Comparison of ENCODE assay signal across 1 cellular context in the genomic region with DNA sequence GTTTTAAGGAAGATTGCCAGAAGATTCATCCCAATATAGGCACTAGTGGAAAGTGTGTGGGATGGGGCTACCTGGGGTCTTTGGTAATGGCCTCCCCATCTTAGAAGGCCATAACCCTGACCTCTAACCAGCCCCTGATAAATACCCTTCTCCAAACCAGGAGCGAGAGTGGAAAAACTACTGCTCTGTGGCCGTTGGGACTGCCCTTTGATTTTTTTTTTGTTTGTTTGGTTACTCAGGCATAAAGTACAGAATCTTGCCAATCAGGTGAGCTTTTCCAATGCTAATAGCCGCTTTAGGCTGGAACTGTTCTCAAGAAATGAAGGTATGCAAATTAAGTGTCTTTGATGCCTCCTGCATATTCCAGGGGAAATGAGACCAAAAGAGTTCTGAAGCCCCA.
TF ChIP-seq lines count a peak whose summit lies in the region.

No MANE protein-coding gene starts in this region.

TF ChIP-seq in IMR-90, 13 proteins besides CTCF, POLR2A, EP300 and RAD21:
- TF ChIP-seq SMC3 (IDR thresholded peaks at IDR 0.05; ENCODE audit: low read depth, low read length) (no peak), RFX5 (IDR thresholded peaks at IDR 0.05; ENCODE audit: low read depth, low read length) (no peak), MAFK (IDR thresholded peaks at IDR 0.05; ENCODE audit: low read depth, low read length) (no peak), ELK1 (IDR thresholded peaks at IDR 0.05; ENCODE audit: borderline replicate concordance, low read depth, low read length) (no peak), BHLHE40 (IDR thresholded peaks at IDR 0.05; ENCODE audit: low read depth, low read length) (no peak), RCOR1 (IDR thresholded peaks at IDR 0.05; ENCODE audit: insufficient replicate concordance, low read length) (no peak), MAZ (IDR thresholded peaks at IDR 0.05; ENCODE audit: borderline replicate concordance, low read depth, low read length) (no peak), NFE2L2 (IDR thresholded peaks at IDR 0.05; ENCODE audit: low read depth, low read length) (no peak), FOS (IDR thresholded peaks at IDR 0.05; ENCODE audit: low read depth, low read length) (no peak), CEBPB (IDR thresholded peaks at IDR 0.05; ENCODE audit: low read depth, low read length) (no peak), CHD1 (IDR thresholded peaks at IDR 0.05; ENCODE audit: low read depth, low read length) (no peak), MXI1 (IDR thresholded peaks at IDR 0.05; ENCODE audit: borderline replicate concordance, low read depth, low read length) (no peak)
- TF ChIP-seq, protein P1, sequence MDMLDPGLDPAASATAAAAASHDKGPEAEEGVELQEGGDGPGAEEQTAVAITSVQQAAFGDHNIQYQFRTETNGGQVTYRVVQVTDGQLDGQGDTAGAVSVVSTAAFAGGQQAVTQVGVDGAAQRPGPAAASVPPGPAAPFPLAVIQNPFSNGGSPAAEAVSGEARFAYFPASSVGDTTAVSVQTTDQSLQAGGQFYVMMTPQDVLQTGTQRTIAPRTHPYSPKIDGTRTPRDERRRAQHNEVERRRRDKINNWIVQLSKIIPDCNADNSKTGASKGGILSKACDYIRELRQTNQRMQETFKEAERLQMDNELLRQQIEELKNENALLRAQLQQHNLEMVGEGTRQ (IDR thresholded peaks at IDR 0.05; ENCODE audit: low read depth, low read length) = no peak
TF ChIP-seq in IMR-90: peak in this region for 0.
